In the genomic region with DNA sequence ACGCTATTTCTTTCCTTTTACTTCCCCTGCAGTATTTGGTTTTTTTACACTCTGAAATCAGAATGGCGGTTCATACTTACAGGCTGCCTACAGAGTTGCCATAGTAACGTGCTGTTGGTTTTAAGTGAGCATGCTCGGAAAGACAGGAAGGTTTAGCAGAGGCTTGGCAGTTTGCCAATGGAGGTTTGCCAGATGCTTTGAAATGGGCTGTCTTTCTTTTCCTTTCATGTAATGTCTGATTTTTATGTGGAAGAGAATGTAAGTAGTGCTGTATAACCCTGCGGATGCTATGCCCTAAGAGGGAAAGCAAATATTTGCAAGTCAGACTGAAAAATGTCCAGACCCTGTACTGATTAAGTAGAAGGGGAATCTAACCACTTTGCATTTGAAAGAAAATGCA, we compare ENCODE assay signal across 8 cellular contexts. TPM values are rescaled to one million over a fixed set of nuclear protein-coding genes. Genes with fewer than 3 reads are reported as not detected.
DNase-seq lines count a peak whose midpoint lies in the region; ATAC-seq and TF ChIP-seq lines count a peak whose summit lies in the region.

No MANE protein-coding gene starts in this region.

- no peak for TF ChIP-seq POLR2A in uterus (IDR thresholded peaks at IDR 0.05)

- H3K4me3 ChIP-seq in uterus = no peak overlapping the region

- peaks cover 0 to 6% of the 10 kb centered on the region in 2 donors for H3K4me1 ChIP-seq in uterus

- peak; percentile 67 for ATAC-seq in HG02763 (IDR thresholded peaks at IDR 0.05; ENCODE audit: unreplicated experiment)
- ATAC-seq in left ventricle myocardium superior = peak; percentile 80

- H3K27ac ChIP-seq in angular gyrus (ENCODE audit: low read depth, low read length) (peak overlapping the region; percentile 75), uterus (peak overlapping the region; percentile 29 to 60)

- no peaks in the 10 kb centered on the region for H3K27me3 ChIP-seq in uterus

- intact Hi-C loops in left ventricle myocardium superior (cut with micrococcal nuclease) = no loop called here
- intact Hi-C loops in uterus (cut with DNase I; ENCODE audit: low total_unique reads) = no loop called here

- TF ChIP-seq CTCF in GM10266 (IDR thresholded peaks at IDR 0.05; ENCODE audit: control insufficient read depth, insufficient read depth, low read depth, missing control alignments) (no peak), uterus (IDR thresholded peaks at IDR 0.05) (no peak)

- peaks cover 0 to 5% of the 10 kb centered on the region in 2 donors for H3K36me3 ChIP-seq in uterus

- no peaks in the 10 kb centered on the region for H3K9me3 ChIP-seq in uterus

- DNase-seq in GM10266 (ENCODE audit: extremely low spot score) (peak; percentile 69), NCI-H128 (lab: John Stamatoyannopoulos, UW; ENCODE audit: unreplicated experiment) (peak; percentile 93), T-helper 1 cell (peak; percentile 77 to 93 (median 88)), left ventricle myocardium superior (peak; percentile 76), pulmonary artery endothelial cell (ENCODE audit: low read depth, low spot score) (peak; percentile 95), uterus (peak; percentile 82 to 90)

RNA-seq across cellular contexts. Expression of a gene that starts 32.8 kb away (rescaled TPM):
- 16.4 TPM for total RNA-seq in left ventricle myocardium superior
- total RNA-seq in pulmonary artery endothelial cell = 9.4 and 13.4 TPM in 2 replicates
- 10 to 100 TPM in 2 of 4 donors, 1 to 10 TPM in 2; 8.2 to 37.5 (median 21.0) TPM for total RNA-seq in uterus
